ENCODE assay signal across 16 cellular contexts in the genomic region with DNA sequence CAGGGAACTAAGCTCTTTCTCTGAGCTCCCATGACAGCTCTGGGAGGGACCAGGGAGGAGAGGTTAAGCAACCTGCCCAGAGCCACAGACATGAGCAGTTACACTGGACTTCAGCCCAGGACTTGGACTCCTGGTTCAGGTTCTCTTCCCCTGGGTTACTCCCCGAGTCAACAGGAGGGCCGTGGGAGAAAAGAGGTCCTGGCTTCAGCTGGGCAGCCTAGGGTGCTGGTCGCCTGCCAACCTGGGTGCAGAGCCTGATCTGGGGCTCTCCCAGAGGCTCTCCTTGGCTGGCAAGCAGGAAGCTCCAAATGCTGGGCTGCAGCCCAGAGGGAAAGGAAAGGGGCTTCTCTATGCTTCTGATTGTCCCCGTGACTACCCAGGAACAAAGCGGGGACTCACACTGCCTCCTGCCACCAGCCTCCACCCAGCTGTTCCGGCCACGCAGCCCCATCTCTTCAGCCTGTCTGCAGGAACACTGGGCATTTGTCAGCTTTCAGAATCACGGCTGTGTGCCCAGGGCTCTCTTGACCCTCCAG.
DNase-seq lines count a peak whose midpoint lies in the region; ATAC-seq and TF ChIP-seq lines count a peak whose summit lies in the region.
"Had no signal": no experiment of that assay in that cellular context is flagged by ENCODE, and none has a peak within 500 bp of the region (broad histone marks: within the 10 kb centered on the region; RNA-seq: fewer than 3 reads in every experiment).

No MANE protein-coding gene starts in this region.

- in situ Hi-C loops in SK-MEL-5 (cut with HindIII; ENCODE audit: low pct_unique_long_range_greater_than_20kb, low sequenced_read_pairs), result no loop called here

- no peaks in the 10 kb centered on the region for H3K27me3 ChIP-seq in lower lobe of right lung (ENCODE audit: low read depth)

- peaks cover 29% of the 10 kb centered on the region for H3K4me1 ChIP-seq in lower lobe of right lung

- DNase-seq in SK-MEL-5 (ENCODE audit: low read depth, low spot score), result peak; percentile 29
- DNase-seq in foreskin melanocyte, result peak; percentile 23
- DNase-seq in lower lobe of right lung, result peak; percentile 67
- DNase-seq in retina, result peak; percentile 28
- no peak for DNase-seq in NCI-H146 treated with DMSO at 0.1 percent for 48 hours (lab: John Stamatoyannopoulos, UW; ENCODE audit: unreplicated experiment)
- no peak for DNase-seq in NCI-H128 (lab: John Stamatoyannopoulos, UW; ENCODE audit: unreplicated experiment)
- no peak for DNase-seq in KG1 (lab: John Stamatoyannopoulos, UW)
- DNase-seq: central memory CD4-positive, alpha-beta T cell; effector memory CD8-positive, alpha-beta T cell; mesendoderm; NCI-H1048; NCI-H2171 treated with DMSO at 0.1 percent for 48 hours; small intestine; trophoblast cell had no signal

- no peak overlapping the region for H3K4me3 ChIP-seq in lower lobe of right lung

- peak; percentile 46 to 57 for ATAC-seq in lower lobe of right lung
- no peak for ATAC-seq in HG03354 (IDR thresholded peaks at IDR 0.05; ENCODE audit: poor library complexity, severe bottlenecking, unreplicated experiment)
- ATAC-seq: effector memory CD8-positive, alpha-beta T cell; WTC11 had no signal

- intact Hi-C loops in lower lobe of right lung (cut with DNase I), result no loop called here

- H3K9me3 ChIP-seq in lower lobe of right lung, result no peaks in the 10 kb centered on the region

- no peak for TF ChIP-seq CTCF in lower lobe of right lung (IDR thresholded peaks at IDR 0.05)

- H3K36me3 ChIP-seq in lower lobe of right lung, result no peaks in the 10 kb centered on the region

- no peak overlapping the region for H3K27ac ChIP-seq in lower lobe of right lung

Comparison
In these comparisons a context has a peak if more than half of its experiments do, and no peak if none do; other contexts are left out.
1. DNase-seq: peak in SK-MEL-5 (single experiment), foreskin melanocyte (single experiment), lower lobe of right lung (single experiment) and retina (single experiment); none in NCI-H146 treated with DMSO at 0.1 percent for 48 hours (single experiment), NCI-H128 (single experiment) and KG1 (single experiment).